16 cellular contexts compared by ENCODE assay signal in genomic region chr13:110251227-110251791, GRCh38. TPM values are rescaled to one million over a fixed set of nuclear protein-coding genes. Genes with fewer than 3 reads are reported as not detected.
DNase-seq lines count a peak whose midpoint lies in the region; ATAC-seq and TF ChIP-seq lines count a peak whose summit lies in the region.
"Had no signal": no experiment of that assay in that cellular context is flagged by ENCODE, and none has a peak within 500 bp of the region (broad histone marks: within the 10 kb centered on the region; RNA-seq: fewer than 3 reads in every experiment).

No MANE protein-coding gene starts in this region.

- H3K27me3 Mint-ChIP-seq in activated CD4-positive, alpha-beta T cell treated with anti-CD3 and anti-CD28 coated beads, Interleukin-2, amount 10 ng/mL, durations not matched to agents 24 days and 14 days, result peaks cover 4% of the 10 kb centered on the region
- no peaks in the 10 kb centered on the region for H3K27me3 Mint-ChIP-seq in osteocyte (ENCODE audit: unreplicated experiment)

- no peaks in the 10 kb centered on the region for H3K4me1 Mint-ChIP-seq in activated CD4-positive, alpha-beta T cell treated with anti-CD3 and anti-CD28 coated beads, Interleukin-2, amount 10 ng/mL, durations not matched to agents 24 days and 14 days
- peaks cover 76% of the 10 kb centered on the region for H3K4me1 Mint-ChIP-seq in osteocyte (ENCODE audit: unreplicated experiment)
- H3K4me1 Mint-ChIP-seq: CD8-positive, alpha-beta memory T cell had no signal

- H3K4me3 ChIP-seq in esophagus squamous epithelium (peak overlapping the region in 1 of 4 donors; percentile 8), transverse colon (no peak overlapping the region)
- H3K4me3 ChIP-seq: cardiac muscle cell, MG63 had no signal

- H3K36me3 Mint-ChIP-seq in activated CD4-positive, alpha-beta T cell treated with anti-CD3 and anti-CD28 coated beads, Interleukin-2, amount 10 ng/mL, durations not matched to agents 24 days and 14 days (ENCODE audit: low read depth), result no peaks in the 10 kb centered on the region
- H3K36me3 Mint-ChIP-seq in osteocyte (ENCODE audit: unreplicated experiment), result peaks cover 10% of the 10 kb centered on the region
- H3K36me3 Mint-ChIP-seq: CD8-positive, alpha-beta memory T cell; natural killer cell had no signal

- peaks cover 0 to 47% (median 30%) of the 10 kb centered on the region in 3 donors for H3K4me1 ChIP-seq in esophagus squamous epithelium
- peaks cover 10 to 49% (median 22%) of the 10 kb centered on the region in 4 donors for H3K4me1 ChIP-seq in transverse colon

- H3K27ac Mint-ChIP-seq in activated CD4-positive, alpha-beta T cell treated with anti-CD3 and anti-CD28 coated beads, Interleukin-2, amount 10 ng/mL, durations not matched to agents 24 days and 14 days, result no peak overlapping the region
- peak overlapping the region; percentile 99 for H3K27ac Mint-ChIP-seq in osteocyte (ENCODE audit: unreplicated experiment)
- H3K27ac Mint-ChIP-seq: CD8-positive, alpha-beta memory T cell; natural killer cell had no signal

- in situ Hi-C loops in transverse colon (cut with MboI; ENCODE audit: low pct_ligation_motif_present in 1 of 4, low pct_unique_long_range_greater_than_20kb in 1 of 4, low sequenced_read_pairs in 3 of 4), result no loop called here

- no peak for TF ChIP-seq POLR2A in esophagus squamous epithelium (IDR thresholded peaks at IDR 0.05)
- no peak for TF ChIP-seq POLR2A in transverse colon (IDR thresholded peaks at IDR 0.05)

- H3K27ac ChIP-seq in esophagus squamous epithelium (peak overlapping the region; percentile 58 to 91 (median 79)), transverse colon (peak overlapping the region; percentile 83 to 87 (median 84))
- H3K27ac ChIP-seq: cardiac muscle cell had no signal

- intact Hi-C loops in activated CD4-positive, alpha-beta T cell treated with anti-CD3 and anti-CD28 coated beads, Interleukin-2, amount 10 ng/mL, durations not matched to agents 24 days and 14 days (cut with micrococcal nuclease), result no loop called here
- intact Hi-C loops in esophagus squamous epithelium (cut with DNase I) (no loop called here), transverse colon (cut with DNase I; ENCODE audit: low total_unique reads) (no loop called here), sciatic nerve (cut with DNase I) (no loop called here)

- H3K36me3 ChIP-seq in esophagus squamous epithelium (no peaks in the 10 kb centered on the region), transverse colon (no peaks in the 10 kb centered on the region)
- H3K36me3 ChIP-seq: cardiac muscle cell, MG63 had no signal

- TF ChIP-seq EP300 in transverse colon (IDR thresholded peaks at IDR 0.05; ENCODE audit: low read depth), result no peak

- TF ChIP-seq CTCF in esophagus squamous epithelium (IDR thresholded peaks at IDR 0.05) (no peak), osteocyte (IDR thresholded peaks at IDR 0.05) (no peak), transverse colon (IDR thresholded peaks at IDR 0.05) (no peak)

- peaks cover 4% of the 10 kb centered on the region for H3K9me3 Mint-ChIP-seq in activated CD4-positive, alpha-beta T cell treated with anti-CD3 and anti-CD28 coated beads, Interleukin-2, amount 10 ng/mL, durations not matched to agents 24 days and 14 days
- H3K9me3 Mint-ChIP-seq in osteocyte (ENCODE audit: unreplicated experiment), result no peaks in the 10 kb centered on the region
- H3K9me3 Mint-ChIP-seq: natural killer cell had no signal

- H3K4me3 Mint-ChIP-seq in activated CD4-positive, alpha-beta T cell treated with anti-CD3 and anti-CD28 coated beads, Interleukin-2, amount 10 ng/mL, durations not matched to agents 24 days and 14 days, result no peak overlapping the region
- H3K4me3 Mint-ChIP-seq in osteocyte (ENCODE audit: unreplicated experiment), result no peak overlapping the region
- H3K4me3 Mint-ChIP-seq: CD8-positive, alpha-beta memory T cell; natural killer cell had no signal

- WGBS in esophagus squamous epithelium, 2 donors, result 83 to 85% methylated on average over 8 to 10 of the region's 10 CpGs
- WGBS in transverse colon (ENCODE audit: low coverage in 1 of 2), 2 donors, result 69 to 80% methylated on average over 8 to 10 of the region's 10 CpGs

- ATAC-seq in HG03097 (IDR thresholded peaks at IDR 0.05; ENCODE audit: low FRiP score, unreplicated experiment) (no peak), sciatic nerve (no peak)
- ATAC-seq: natural killer cell had no signal

- H3K27me3 ChIP-seq in esophagus squamous epithelium (no peaks in the 10 kb centered on the region), transverse colon (no peaks in the 10 kb centered on the region)
- H3K27me3 ChIP-seq: cardiac muscle cell, MG63 had no signal

- DNase-seq in activated CD4-positive, alpha-beta T cell treated with anti-CD3 and anti-CD28 coated beads, Interleukin-2, amount 10 ng/mL, durations not matched to agents 24 days and 14 days, result peak; percentile 31
- no peak for DNase-seq in activated CD4-positive, alpha-beta T cell treated with anti-CD3 and anti-CD28 coated beads for 48 hours
- DNase-seq in esophagus squamous epithelium (lab: John Stamatoyannopoulos, UW) (no peak), osteocyte (ENCODE audit: extremely low spot score, unreplicated experiment) (peak; percentile 82), transverse colon (no peak), GM03348 (ENCODE audit: low spot score) (no peak), sciatic nerve (ENCODE audit: low spot score) (no peak)
- DNase-seq: 8988T; activated CD4-positive, CD25-positive, alpha-beta regulatory T cell; CD8-positive, alpha-beta memory T cell; MG63; natural killer cell; stimulated activated CD4-positive, alpha-beta T cell treated with anti-CD3 and anti-CD28 coated beads, Interleukin-4, amount 100 ng/mL, for 1 hour; stimulated activated naive CD4-positive, alpha-beta T cell had no signal

- H3K9me3 ChIP-seq in esophagus squamous epithelium, result no peaks in the 10 kb centered on the region
- no peaks in the 10 kb centered on the region for H3K9me3 ChIP-seq in transverse colon
- H3K9me3 ChIP-seq: MG63 had no signal

RNA-seq across cellular contexts. Expression of gene COL4A1, which starts 55.6 kb away (rescaled TPM):
- not detected in 2 replicates for total RNA-seq in activated CD4-positive, alpha-beta T cell treated with anti-CD3 and anti-CD28 coated beads, Interleukin-2, amount 10 ng/mL, durations not matched to agents 24 days and 14 days
- 10 to 100 TPM in 3 of 4 donors, 1 to 10 TPM in 1; 8.9 to 97.1 (median 40.2) TPM for total RNA-seq in esophagus squamous epithelium
- total RNA-seq in osteocyte, result 3,181 and 3,589 TPM in 2 replicates
- total RNA-seq in transverse colon, result 100 to 1,000 TPM in 2 of 4 donors, 10 to 100 TPM in 2; 46.4 to 180 (median 99.2) TPM
- total RNA-seq in sciatic nerve, result 423 TPM
- total RNA-seq: CD8-positive, alpha-beta memory T cell; natural killer cell had no signal

RNA-seq across cellular contexts. Expression of gene COL4A2, which starts 55.8 kb away (rescaled TPM):
- total RNA-seq in activated CD4-positive, alpha-beta T cell treated with anti-CD3 and anti-CD28 coated beads, Interleukin-2, amount 10 ng/mL, durations not matched to agents 24 days and 14 days, result not detected in 2 replicates
- total RNA-seq in esophagus squamous epithelium, result 100 to 1,000 TPM in 1 of 4 donors, 10 to 100 TPM in 3; 11.9 to 102 (median 43.5) TPM
- total RNA-seq in osteocyte, result 2,001 and 2,067 TPM in 2 replicates
- 100 to 1,000 TPM in 2 of 4 donors, 10 to 100 TPM in 2; 75.1 to 322 (median 115) TPM for total RNA-seq in transverse colon
- 417 TPM for total RNA-seq in sciatic nerve
- total RNA-seq: CD8-positive, alpha-beta memory T cell; natural killer cell had no signal

Comparison
In these comparisons a context has a peak if more than half of its experiments do, and no peak if none do; other contexts are left out.
1. DNase-seq: peak in activated CD4-positive, alpha-beta T cell treated with anti-CD3 and anti-CD28 coated beads, Interleukin-2, amount 10 ng/mL, durations not matched to agents 24 days and 14 days (single experiment) and osteocyte (single experiment); none in activated CD4-positive, alpha-beta T cell treated with anti-CD3 and anti-CD28 coated beads for 48 hours (single experiment), esophagus squamous epithelium (single experiment), transverse colon (single experiment), GM03348 (single experiment) and sciatic nerve (single experiment).
2. RNA of gene COL4A2, which starts 55.8 kb away (total RNA-seq): 2,001 to 2,067 TPM in osteocyte, 417 TPM in sciatic nerve (single experiment), 75.1 to 322 TPM in transverse colon and 11.9 to 102 TPM in esophagus squamous epithelium; not detected in activated CD4-positive, alpha-beta T cell treated with anti-CD3 and anti-CD28 coated beads, Interleukin-2, amount 10 ng/mL, durations not matched to agents 24 days and 14 days; every median in the first group is over 10 times any median in the second.